1 cellular context compared by ENCODE assay signal in the genomic region with DNA sequence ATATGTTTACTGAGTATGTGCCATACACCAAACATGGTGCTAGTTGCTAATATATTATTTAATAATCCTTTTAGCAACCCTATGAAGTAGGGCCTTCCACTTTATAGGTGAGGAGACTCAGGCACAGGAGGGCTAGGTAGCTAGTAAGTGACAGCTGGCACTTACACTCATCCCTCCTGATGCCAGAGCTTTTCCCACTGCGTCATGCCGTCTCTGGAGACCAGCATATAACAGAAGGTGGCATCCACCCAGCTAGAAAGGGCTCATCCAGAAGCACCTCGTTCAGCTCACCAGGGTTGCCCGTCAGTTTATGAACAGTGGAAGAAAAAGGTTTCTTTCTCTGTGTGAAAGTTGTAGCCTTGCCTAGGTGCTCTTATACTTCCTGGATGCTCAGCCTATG.
TF ChIP-seq lines count a peak whose summit lies in the region.

No MANE protein-coding gene starts in this region.

TF ChIP-seq in GM23338, 12 proteins besides CTCF, POLR2A, EP300 and RAD21 (continued from another document):
- TF ChIP-seq, protein P1, sequence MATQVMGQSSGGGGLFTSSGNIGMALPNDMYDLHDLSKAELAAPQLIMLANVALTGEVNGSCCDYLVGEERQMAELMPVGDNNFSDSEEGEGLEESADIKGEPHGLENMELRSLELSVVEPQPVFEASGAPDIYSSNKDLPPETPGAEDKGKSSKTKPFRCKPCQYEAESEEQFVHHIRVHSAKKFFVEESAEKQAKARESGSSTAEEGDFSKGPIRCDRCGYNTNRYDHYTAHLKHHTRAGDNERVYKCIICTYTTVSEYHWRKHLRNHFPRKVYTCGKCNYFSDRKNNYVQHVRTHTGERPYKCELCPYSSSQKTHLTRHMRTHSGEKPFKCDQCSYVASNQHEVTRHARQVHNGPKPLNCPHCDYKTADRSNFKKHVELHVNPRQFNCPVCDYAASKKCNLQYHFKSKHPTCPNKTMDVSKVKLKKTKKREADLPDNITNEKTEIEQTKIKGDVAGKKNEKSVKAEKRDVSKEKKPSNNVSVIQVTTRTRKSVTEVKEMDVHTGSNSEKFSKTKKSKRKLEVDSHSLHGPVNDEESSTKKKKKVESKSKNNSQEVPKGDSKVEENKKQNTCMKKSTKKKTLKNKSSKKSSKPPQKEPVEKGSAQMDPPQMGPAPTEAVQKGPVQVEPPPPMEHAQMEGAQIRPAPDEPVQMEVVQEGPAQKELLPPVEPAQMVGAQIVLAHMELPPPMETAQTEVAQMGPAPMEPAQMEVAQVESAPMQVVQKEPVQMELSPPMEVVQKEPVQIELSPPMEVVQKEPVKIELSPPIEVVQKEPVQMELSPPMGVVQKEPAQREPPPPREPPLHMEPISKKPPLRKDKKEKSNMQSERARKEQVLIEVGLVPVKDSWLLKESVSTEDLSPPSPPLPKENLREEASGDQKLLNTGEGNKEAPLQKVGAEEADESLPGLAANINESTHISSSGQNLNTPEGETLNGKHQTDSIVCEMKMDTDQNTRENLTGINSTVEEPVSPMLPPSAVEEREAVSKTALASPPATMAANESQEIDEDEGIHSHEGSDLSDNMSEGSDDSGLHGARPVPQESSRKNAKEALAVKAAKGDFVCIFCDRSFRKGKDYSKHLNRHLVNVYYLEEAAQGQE (IDR thresholded peaks at IDR 0.05; ENCODE audit: unreplicated experiment) = no peak
- TF ChIP-seq EZH2 (IDR thresholded peaks at IDR 0.05; ENCODE audit: low read depth, unreplicated experiment) (no peak), NANOG (IDR thresholded peaks at IDR 0.05; ENCODE audit: borderline replicate concordance) (no peak)
- TF ChIP-seq, protein P2, sequence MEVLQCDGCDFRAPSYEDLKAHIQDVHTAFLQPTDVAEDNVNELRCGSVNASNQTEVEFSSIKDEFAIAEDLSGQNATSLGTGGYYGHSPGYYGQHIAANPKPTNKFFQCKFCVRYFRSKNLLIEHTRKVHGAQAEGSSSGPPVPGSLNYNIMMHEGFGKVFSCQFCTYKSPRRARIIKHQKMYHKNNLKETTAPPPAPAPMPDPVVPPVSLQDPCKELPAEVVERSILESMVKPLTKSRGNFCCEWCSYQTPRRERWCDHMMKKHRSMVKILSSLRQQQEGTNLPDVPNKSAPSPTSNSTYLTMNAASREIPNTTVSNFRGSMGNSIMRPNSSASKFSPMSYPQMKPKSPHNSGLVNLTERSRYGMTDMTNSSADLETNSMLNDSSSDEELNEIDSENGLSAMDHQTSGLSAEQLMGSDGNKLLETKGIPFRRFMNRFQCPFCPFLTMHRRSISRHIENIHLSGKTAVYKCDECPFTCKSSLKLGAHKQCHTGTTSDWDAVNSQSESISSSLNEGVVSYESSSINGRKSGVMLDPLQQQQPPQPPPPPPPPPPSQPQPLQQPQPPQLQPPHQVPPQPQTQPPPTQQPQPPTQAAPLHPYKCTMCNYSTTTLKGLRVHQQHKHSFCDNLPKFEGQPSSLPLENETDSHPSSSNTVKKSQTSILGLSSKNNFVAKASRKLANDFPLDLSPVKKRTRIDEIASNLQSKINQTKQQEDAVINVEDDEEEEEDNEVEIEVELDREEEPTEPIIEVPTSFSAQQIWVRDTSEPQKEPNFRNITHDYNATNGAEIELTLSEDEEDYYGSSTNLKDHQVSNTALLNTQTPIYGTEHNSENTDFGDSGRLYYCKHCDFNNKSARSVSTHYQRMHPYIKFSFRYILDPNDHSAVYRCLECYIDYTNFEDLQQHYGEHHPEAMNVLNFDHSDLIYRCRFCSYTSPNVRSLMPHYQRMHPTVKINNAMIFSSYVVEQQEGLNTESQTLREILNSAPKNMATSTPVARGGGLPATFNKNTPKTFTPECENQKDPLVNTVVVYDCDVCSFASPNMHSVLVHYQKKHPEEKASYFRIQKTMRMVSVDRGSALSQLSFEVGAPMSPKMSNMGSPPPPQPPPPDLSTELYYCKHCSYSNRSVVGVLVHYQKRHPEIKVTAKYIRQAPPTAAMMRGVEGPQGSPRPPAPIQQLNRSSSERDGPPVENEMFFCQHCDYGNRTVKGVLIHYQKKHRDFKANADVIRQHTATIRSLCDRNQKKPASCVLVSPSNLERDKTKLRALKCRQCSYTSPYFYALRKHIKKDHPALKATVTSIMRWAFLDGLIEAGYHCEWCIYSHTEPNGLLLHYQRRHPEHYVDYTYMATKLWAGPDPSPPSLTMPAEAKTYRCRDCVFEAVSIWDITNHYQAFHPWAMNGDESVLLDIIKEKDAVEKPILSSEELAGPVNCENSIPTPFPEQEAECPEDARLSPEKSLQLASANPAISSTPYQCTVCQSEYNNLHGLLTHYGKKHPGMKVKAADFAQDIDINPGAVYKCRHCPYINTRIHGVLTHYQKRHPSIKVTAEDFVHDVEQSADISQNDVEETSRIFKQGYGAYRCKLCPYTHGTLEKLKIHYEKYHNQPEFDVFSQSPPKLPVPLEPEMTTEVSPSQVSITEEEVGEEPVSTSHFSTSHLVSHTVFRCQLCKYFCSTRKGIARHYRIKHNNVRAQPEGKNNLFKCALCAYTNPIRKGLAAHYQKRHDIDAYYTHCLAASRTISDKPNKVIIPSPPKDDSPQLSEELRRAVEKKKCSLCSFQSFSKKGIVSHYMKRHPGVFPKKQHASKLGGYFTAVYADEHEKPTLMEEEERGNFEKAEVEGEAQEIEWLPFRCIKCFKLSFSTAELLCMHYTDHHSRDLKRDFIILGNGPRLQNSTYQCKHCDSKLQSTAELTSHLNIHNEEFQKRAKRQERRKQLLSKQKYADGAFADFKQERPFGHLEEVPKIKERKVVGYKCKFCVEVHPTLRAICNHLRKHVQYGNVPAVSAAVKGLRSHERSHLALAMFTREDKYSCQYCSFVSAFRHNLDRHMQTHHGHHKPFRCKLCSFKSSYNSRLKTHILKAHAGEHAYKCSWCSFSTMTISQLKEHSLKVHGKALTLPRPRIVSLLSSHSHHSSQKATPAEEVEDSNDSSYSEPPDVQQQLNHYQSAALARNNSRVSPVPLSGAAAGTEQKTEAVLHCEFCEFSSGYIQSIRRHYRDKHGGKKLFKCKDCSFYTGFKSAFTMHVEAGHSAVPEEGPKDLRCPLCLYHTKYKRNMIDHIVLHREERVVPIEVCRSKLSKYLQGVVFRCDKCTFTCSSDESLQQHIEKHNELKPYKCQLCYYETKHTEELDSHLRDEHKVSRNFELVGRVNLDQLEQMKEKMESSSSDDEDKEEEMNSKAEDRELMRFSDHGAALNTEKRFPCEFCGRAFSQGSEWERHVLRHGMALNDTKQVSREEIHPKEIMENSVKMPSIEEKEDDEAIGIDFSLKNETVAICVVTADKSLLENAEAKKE (CRISPR knock-in tag; IDR thresholded peaks at IDR 0.05) = no peak
